15 cellular contexts compared by ENCODE assay signal in genomic region chr7:84271550-84271949, GRCh38.
DNase-seq lines count a peak whose midpoint lies in the region; ATAC-seq, FAIRE-seq and TF ChIP-seq lines count a peak whose summit lies in the region.
"Had no signal": no experiment of that assay in that cellular context is flagged by ENCODE, and none has a peak within 500 bp of the region (broad histone marks: within the 10 kb centered on the region; RNA-seq: fewer than 3 reads in every experiment).

No MANE protein-coding gene starts in this region.

- no peaks in the 10 kb centered on the region for H3K4me1 ChIP-seq in K562 (replicated peaks in 1 of 2; ENCODE audit: control insufficient read depth in 2 of 2, insufficient read depth in 2 of 2, low read length in 2 of 2)
- no peaks in the 10 kb centered on the region for H3K4me1 ChIP-seq in tibial nerve

- intact Hi-C loops in K562 (cut with micrococcal nuclease): no loop called here

- H3K4me2 ChIP-seq in K562 (ENCODE audit: insufficient read depth, low read length): no peak overlapping the region

- CTCF ChIA-PET in K562 (lab: Yijun Ruan, JAX; ENCODE audit: low intra/inter-chr PET ratio): no interaction called here

- TF ChIP-seq POLR2A in K562 (conservative IDR thresholded peaks at IDR 0.05): no peak
- no peak for TF ChIP-seq POLR2A in tibial nerve (IDR thresholded peaks at IDR 0.05)

- ATAC-seq in K562: no peak
- no peak for ATAC-seq in HG03280 (IDR thresholded peaks at IDR 0.05; ENCODE audit: unreplicated experiment)

- DNase-seq in GM03348 (ENCODE audit: low spot score) (peak; percentile 7), NCI-H226 (peak; percentile 36), K562 (ENCODE audit: extremely low read depth in 1 of 4, low spot score in 3 of 4) (no peak), kidney tubule cell (ENCODE audit: low spot score) (peak; percentile 54), coronary artery (ENCODE audit: low spot score) (no peak), tibial nerve (ENCODE audit: low spot score in 2 of 2) (no peak), dermis blood vessel endothelial cell (no peak)
- DNase-seq: activated CD4-positive, alpha-beta T cell treated with anti-CD3 and anti-CD28 coated beads for 48 hours; activated naive CD4-positive, alpha-beta T cell treated with anti-CD3 and anti-CD28 coated beads, Interleukin-2, amount 50 U/mL, for 16 hours; effector CD8-positive, alpha-beta T cell; KBM-7; NCI-H187 treated with DMSO at 0.1 percent for 48 hours had no signal

- H3K9me3 ChIP-seq in K562 (replicated peaks; ENCODE audit: control insufficient read depth, insufficient read depth, low read depth, low read length) (no peaks in the 10 kb centered on the region), tibial nerve (no peaks in the 10 kb centered on the region)

- no peaks in the 10 kb centered on the region for H3K36me3 ChIP-seq in K562 (ENCODE audit: control insufficient read depth, insufficient read depth, low read length)
- H3K36me3 ChIP-seq in tibial nerve: no peaks in the 10 kb centered on the region

- no peak overlapping the region for H3K9ac ChIP-seq in K562 (ENCODE audit: insufficient read depth in 1 of 2, low read depth in 2 of 2, low read length in 2 of 2)

- H4K20me1 ChIP-seq in K562 (replicated peaks; ENCODE audit: control insufficient read depth, insufficient read depth, low read length): no peaks in the 10 kb centered on the region

- POLR2A ChIA-PET in K562 (lab: Yijun Ruan, JAX): no interaction called here

- no TSS peak for BruUV-seq in K562 (replicated peaks; lab: Mats Ljungman, UMichigan)

- H3K27me3 ChIP-seq in K562 (ENCODE audit: control insufficient read depth in 2 of 2, insufficient read depth in 2 of 2, low read length in 2 of 2) (no peaks in the 10 kb centered on the region), tibial nerve (no peaks in the 10 kb centered on the region)

- H3K4me3 ChIP-seq in K562 (no peak overlapping the region), coronary artery (no peak overlapping the region), tibial nerve (no peak overlapping the region)
- H3K4me3 ChIP-seq: lung had no signal

- no peaks in the 10 kb centered on the region for H3K79me2 ChIP-seq in K562 (ENCODE audit: control insufficient read depth, insufficient read depth, low read length)

- no peak for TF ChIP-seq RAD21 in K562 (CRISPR knock-in tag; conservative IDR thresholded peaks at IDR 0.05 in 1 of 2, IDR thresholded peaks at IDR 0.05 in 1 of 2)

- H2AFZ ChIP-seq in K562 (ENCODE audit: low read depth, low read length): no peak overlapping the region

- H3K27ac ChIP-seq in K562 (ENCODE audit: extremely low read depth, low read depth, low read length) (no peak overlapping the region), coronary artery (no peak overlapping the region), tibial nerve (no peak overlapping the region)

- TF ChIP-seq EP300 in K562 (IDR thresholded peaks at IDR 0.05; ENCODE audit: low read length) (no peak), tibial nerve (IDR thresholded peaks at IDR 0.05) (no peak)

- no peak for FAIRE-seq in K562 (lab: Jason Lieb, UNC)
- FAIRE-seq: frontal cortex had no signal

- in situ Hi-C loops in K562 (cut with MboI): no loop called here

- no peaks in the 10 kb centered on the region for H3K9me1 ChIP-seq in K562 (ENCODE audit: control insufficient read depth, insufficient read depth, low read length)

- no peak for TF ChIP-seq CTCF in K562 (IDR thresholded peaks at IDR 0.05 in 2 of 3, conservative IDR thresholded peaks at IDR 0.05 in 1 of 3; ENCODE audit: insufficient read depth in 2 of 3, low read depth in 1 of 3, low read length in 3 of 3)
- no peak for TF ChIP-seq CTCF in coronary artery (IDR thresholded peaks at IDR 0.05)
- TF ChIP-seq CTCF in tibial nerve (IDR thresholded peaks at IDR 0.05): no peak

- WGBS in K562 (ENCODE audit: insufficient coverage, low coverage, missing lambda C conversion rate): 0% methylated on average over 1 of the region's 1 CpG
- 87 to 92% methylated on average over 1 of the region's 1 CpG for WGBS in tibial nerve, 2 donors

TF ChIP-seq in K562, 482 proteins besides CTCF, POLR2A, EP300 and RAD21:
- TF ChIP-seq XRCC3 (IDR thresholded peaks at IDR 0.05) (no peak), CHD4 (IDR thresholded peaks at IDR 0.05; ENCODE audit: insufficient read depth, insufficient replicate concordance, low read depth, low read length, poor library complexity, severe bottlenecking) (no peak), CEBPG (CRISPR knock-in tag; IDR thresholded peaks at IDR 0.05) (no peak), CEBPG (tag; conservative IDR thresholded peaks at IDR 0.05 in 1 of 2, IDR thresholded peaks at IDR 0.05 in 1 of 2) (peak; percentile 46 to 65; a peak in 3 of 4 replicates), THRB (CRISPR knock-in tag; conservative IDR thresholded peaks at IDR 0.05) (no peak), ZNF639 (CRISPR knock-in tag; conservative IDR thresholded peaks at IDR 0.05 in 1 of 2, IDR thresholded peaks at IDR 0.05 in 1 of 2) (no peak)

Comparison
In these comparisons a context has a peak if more than half of its experiments do, and no peak if none do; other contexts are left out.
1. DNase-seq: peak in GM03348 (single experiment), NCI-H226 (single experiment) and kidney tubule cell (single experiment); none in K562 (0 of 4), coronary artery (single experiment), tibial nerve (0 of 2) and dermis blood vessel endothelial cell (single experiment).